In genomic region chr20:47502271-47502730, GRCh38 we compare ENCODE assay signal across 1 cellular context.
TF ChIP-seq lines count a peak whose summit lies in the region.

No MANE protein-coding gene starts in this region.

TF ChIP-seq in WTC11, 78 proteins besides CTCF, POLR2A, EP300 and RAD21 (continued from another document):
- TF ChIP-seq, protein P1, sequence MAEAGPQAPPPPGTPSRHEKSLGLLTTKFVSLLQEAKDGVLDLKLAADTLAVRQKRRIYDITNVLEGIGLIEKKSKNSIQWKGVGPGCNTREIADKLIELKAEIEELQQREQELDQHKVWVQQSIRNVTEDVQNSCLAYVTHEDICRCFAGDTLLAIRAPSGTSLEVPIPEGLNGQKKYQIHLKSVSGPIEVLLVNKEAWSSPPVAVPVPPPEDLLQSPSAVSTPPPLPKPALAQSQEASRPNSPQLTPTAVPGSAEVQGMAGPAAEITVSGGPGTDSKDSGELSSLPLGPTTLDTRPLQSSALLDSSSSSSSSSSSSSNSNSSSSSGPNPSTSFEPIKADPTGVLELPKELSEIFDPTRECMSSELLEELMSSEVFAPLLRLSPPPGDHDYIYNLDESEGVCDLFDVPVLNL (CRISPR knock-in tag; IDR thresholded peaks at IDR 0.05; ENCODE audit: borderline replicate concordance, low read depth): no peak
- TF ChIP-seq EMX1 (CRISPR knock-in tag; IDR thresholded peaks at IDR 0.05) (no peak), TEAD1 (CRISPR knock-in tag; IDR thresholded peaks at IDR 0.05) (no peak), NR3C1 (CRISPR knock-in tag; conservative IDR thresholded peaks at IDR 0.05; ENCODE audit: low read depth) (no peak), ZNF671 (CRISPR knock-in tag; IDR thresholded peaks at IDR 0.05) (no peak), MXD4 (CRISPR knock-in tag; IDR thresholded peaks at IDR 0.05; ENCODE audit: borderline replicate concordance) (no peak), ETV6 (CRISPR knock-in tag; IDR thresholded peaks at IDR 0.05) (no peak), RORB (CRISPR knock-in tag; IDR thresholded peaks at IDR 0.05) (no peak), ESRRA (CRISPR knock-in tag; IDR thresholded peaks at IDR 0.05; ENCODE audit: borderline replicate concordance) (no peak), ELF4 (CRISPR knock-in tag; IDR thresholded peaks at IDR 0.05; ENCODE audit: low read depth) (no peak), NFE2L1 (CRISPR knock-in tag; IDR thresholded peaks at IDR 0.05) (no peak)
